Comparison of ENCODE assay signal across 1 cellular context in the genomic region with DNA sequence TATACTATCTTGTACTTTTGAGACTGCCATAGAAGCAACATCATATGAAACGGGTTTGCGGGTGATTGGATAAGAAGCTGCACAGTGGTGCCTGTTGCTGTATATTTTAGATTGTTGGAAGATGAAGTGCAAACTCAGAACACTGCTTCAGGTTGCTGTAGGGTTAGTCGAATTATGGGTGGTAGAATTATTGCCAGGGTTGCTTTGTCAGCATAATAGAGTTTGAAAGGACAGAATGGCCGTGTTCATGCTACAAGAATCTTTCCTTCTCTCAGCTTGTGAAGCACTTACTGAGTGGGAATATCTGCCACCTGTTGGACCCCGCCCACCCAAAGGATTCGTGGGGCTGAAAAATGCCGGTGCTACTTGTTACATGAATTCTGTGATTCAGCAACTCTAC.
TF ChIP-seq lines count a peak whose summit lies in the region.

No MANE protein-coding gene starts in this region.

TF ChIP-seq in HEK293, 187 proteins besides CTCF, POLR2A, EP300 and RAD21:
- TF ChIP-seq, protein P1, sequence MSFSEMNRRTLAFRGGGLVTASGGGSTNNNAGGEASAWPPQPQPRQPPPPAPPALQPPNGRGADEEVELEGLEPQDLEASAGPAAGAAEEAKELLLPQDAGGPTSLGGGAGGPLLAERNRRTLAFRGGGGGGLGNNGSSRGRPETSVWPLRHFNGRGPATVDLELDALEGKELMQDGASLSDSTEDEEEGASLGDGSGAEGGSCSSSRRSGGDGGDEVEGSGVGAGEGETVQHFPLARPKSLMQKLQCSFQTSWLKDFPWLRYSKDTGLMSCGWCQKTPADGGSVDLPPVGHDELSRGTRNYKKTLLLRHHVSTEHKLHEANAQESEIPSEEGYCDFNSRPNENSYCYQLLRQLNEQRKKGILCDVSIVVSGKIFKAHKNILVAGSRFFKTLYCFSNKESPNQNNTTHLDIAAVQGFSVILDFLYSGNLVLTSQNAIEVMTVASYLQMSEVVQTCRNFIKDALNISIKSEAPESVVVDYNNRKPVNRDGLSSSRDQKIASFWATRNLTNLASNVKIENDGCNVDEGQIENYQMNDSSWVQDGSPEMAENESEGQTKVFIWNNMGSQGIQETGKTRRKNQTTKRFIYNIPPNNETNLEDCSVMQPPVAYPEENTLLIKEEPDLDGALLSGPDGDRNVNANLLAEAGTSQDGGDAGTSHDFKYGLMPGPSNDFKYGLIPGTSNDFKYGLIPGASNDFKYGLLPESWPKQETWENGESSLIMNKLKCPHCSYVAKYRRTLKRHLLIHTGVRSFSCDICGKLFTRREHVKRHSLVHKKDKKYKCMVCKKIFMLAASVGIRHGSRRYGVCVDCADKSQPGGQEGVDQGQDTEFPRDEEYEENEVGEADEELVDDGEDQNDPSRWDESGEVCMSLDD (tag by site-specific recombination; IDR thresholded peaks at IDR 0.05), result no peak
- no peak for TF ChIP-seq ZNF133 (tag by site-specific recombination; IDR thresholded peaks at IDR 0.05)
- TF ChIP-seq SCRT2 (tag by site-specific recombination; IDR thresholded peaks at IDR 0.05), result 0 out of 2 replicates have a peak, but pooled peaks have one; percentile 35
- no peak for TF ChIP-seq ZNF660 (tag by site-specific recombination; IDR thresholded peaks at IDR 0.05)
- TF ChIP-seq GFI1B (tag by site-specific recombination; IDR thresholded peaks at IDR 0.05), result no peak
